In genomic region chr4:75723802-75724065, GRCh38 we compare ENCODE assay signal across 8 cellular contexts. TPM values are rescaled to one million over a fixed set of nuclear protein-coding genes. Genes with fewer than 3 reads are reported as not detected.
DNase-seq lines count a peak whose midpoint lies in the region; ATAC-seq and TF ChIP-seq lines count a peak whose summit lies in the region.

No MANE protein-coding gene starts in this region.

- H3K9me3 ChIP-seq in AG04450 (ENCODE audit: control insufficient read depth, insufficient read depth, low read length), result peaks cover 5% of the 10 kb centered on the region; the same call in 1 of the 2 replicates
- no peaks in the 10 kb centered on the region for H3K9me3 ChIP-seq in KOPT-K1 (ENCODE audit: insufficient read depth, low read length, poor library complexity, severe bottlenecking)

- peak overlapping the region; percentile 100 for H3K27ac ChIP-seq in AG04450 (ENCODE audit: low read depth, low read length)
- H3K27ac ChIP-seq in KOPT-K1 (ENCODE audit: low read depth, low read length, poor library complexity, severe bottlenecking), result peak overlapping the region; percentile 80
- peak overlapping the region; percentile 90 for H3K27ac ChIP-seq in cingulate gyrus (ENCODE audit: low read depth, low read length)

- no peaks in the 10 kb centered on the region for H3K36me3 Mint-ChIP-seq in naive B cell

- H3K9me3 Mint-ChIP-seq in naive B cell, result no peaks in the 10 kb centered on the region

- peak overlapping the region; percentile 83 for H3K4me3 ChIP-seq in AG04450 (ENCODE audit: low read depth, low read length)

- 0 out of 2 replicates have a peak, but pooled peaks cover 3% of the 10 kb centered on the region for H3K36me3 ChIP-seq in KOPT-K1 (ENCODE audit: insufficient read depth, low read length)

- peak overlapping the region; percentile 97 to 99 (median 99) for H3K27ac Mint-ChIP-seq in naive B cell

- no peak for ATAC-seq in naive B cell (ENCODE audit: low read depth in 2 of 2)

- no peak for TF ChIP-seq CTCF in AG04450 (IDR thresholded peaks at IDR 0.05; ENCODE audit: low read depth, low read length)

- H3K4me3 Mint-ChIP-seq in naive B cell, result peak overlapping the region; percentile 95 to 100 (median 99)

- DNase-seq in AG04450 (ENCODE audit: low read depth, low spot score) (no peak), naive B cell (no peak), NK-92 (lab: John Stamatoyannopoulos, UW; ENCODE audit: unreplicated experiment) (no peak), NCI-H526 (lab: John Stamatoyannopoulos, UW) (no peak), hypothalamus (lab: John Stamatoyannopoulos, UW) (no peak)
- no peak for DNase-seq in stimulated activated naive CD4-positive, alpha-beta T cell (lab: John Stamatoyannopoulos, UW)

- no peaks in the 10 kb centered on the region for H3K27me3 Mint-ChIP-seq in naive B cell

- POLR2A ChIA-PET in AG04450 (lab: Yijun Ruan, JAX), result interaction anchor here (0.5 to 3.2 kb wide), 14 partner anchors 9 to 209 kb away, joined by 3 to 30 read pairs (median 4); partner anchors contain the start of gene G3BP2

- CTCF ChIA-PET in AG04450 (lab: Charles Lee), result interaction anchor here (0.7 to 3.3 kb wide), 37 partner anchors 8 to 272 kb away, joined by 3 to 36 read pairs (median 4); partner anchors contain the start of genes G3BP2 and ODAPH

- H3K27me3 ChIP-seq in AG04450 (ENCODE audit: control insufficient read depth, insufficient read depth, low read length), result no peaks in the 10 kb centered on the region

- H3K4me1 Mint-ChIP-seq in naive B cell, result peaks cover 32 to 60% (median 34%) of the 10 kb centered on the region in 3 donors

RNA-seq across cellular contexts. Expression of gene USO1, which starts 0.6 kb away (rescaled TPM):
- polyA plus RNA-seq in AG04450 (2011; rRNA removed) (99.6 and 142 TPM in 2 replicates), naive B cell (ENCODE audit: low read depth in 6 of 6) (10 to 100 TPM; 19.0 to 32.2 (median 28.1) TPM)
- 45.9 and 81.2 TPM in 2 replicates for polyA minus RNA-seq in AG04450 (2011; rRNA and poly(A)+ RNA removed)

RNA-seq across cellular contexts. Expression of gene G3BP2, which starts 50.5 kb away (rescaled TPM):
- polyA plus RNA-seq in AG04450 (2011; rRNA removed), result 139 and 179 TPM in 2 replicates
- 78.9 and 109 TPM in 2 replicates for polyA minus RNA-seq in AG04450 (2011; rRNA and poly(A)+ RNA removed)
- polyA plus RNA-seq in naive B cell (ENCODE audit: low read depth in 6 of 6), result 100 to 1,000 TPM in 1 of 6 donors, 10 to 100 TPM in 5; 73.9 to 103 (median 80.5) TPM
